ENCODE assay signal across 1 cellular context in the genomic region with DNA sequence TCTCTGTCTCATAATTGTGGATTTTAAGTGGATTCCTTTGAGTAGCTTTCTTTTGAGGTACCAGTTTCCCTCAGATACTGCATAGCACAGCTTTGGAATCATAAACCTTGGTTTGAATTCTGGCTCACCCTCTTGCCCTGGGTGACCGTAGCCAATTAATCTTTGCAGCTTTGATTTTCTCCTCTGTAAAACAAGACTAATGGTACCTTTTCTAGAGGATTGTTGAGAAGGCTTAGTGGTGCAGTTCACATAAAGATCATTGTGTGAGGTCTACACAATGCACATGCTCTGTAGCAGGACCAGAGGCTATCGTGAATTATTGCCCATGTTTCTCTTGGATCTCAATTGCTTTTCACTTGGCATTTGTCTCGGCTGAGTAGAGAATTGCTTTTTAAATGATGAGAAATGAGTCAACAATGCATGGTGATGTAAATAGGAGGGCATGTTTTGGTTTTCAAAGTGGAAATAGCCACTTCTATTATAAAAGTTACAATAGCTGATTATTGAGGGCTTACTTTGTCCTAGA.
A peak's percentile ranks its signal among the peaks of the same experiment; 100 is the strongest.
TF ChIP-seq lines count a peak whose summit lies in the region.

No MANE protein-coding gene starts in this region.

TF ChIP-seq in HCT116, 20 proteins besides CTCF, POLR2A, EP300 and RAD21 (continued from another document):
- TF ChIP-seq, protein P1, sequence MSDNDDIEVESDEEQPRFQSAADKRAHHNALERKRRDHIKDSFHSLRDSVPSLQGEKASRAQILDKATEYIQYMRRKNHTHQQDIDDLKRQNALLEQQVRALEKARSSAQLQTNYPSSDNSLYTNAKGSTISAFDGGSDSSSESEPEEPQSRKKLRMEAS (IDR thresholded peaks at IDR 0.05), result peak; percentile 55
- TF ChIP-seq, protein P2, sequence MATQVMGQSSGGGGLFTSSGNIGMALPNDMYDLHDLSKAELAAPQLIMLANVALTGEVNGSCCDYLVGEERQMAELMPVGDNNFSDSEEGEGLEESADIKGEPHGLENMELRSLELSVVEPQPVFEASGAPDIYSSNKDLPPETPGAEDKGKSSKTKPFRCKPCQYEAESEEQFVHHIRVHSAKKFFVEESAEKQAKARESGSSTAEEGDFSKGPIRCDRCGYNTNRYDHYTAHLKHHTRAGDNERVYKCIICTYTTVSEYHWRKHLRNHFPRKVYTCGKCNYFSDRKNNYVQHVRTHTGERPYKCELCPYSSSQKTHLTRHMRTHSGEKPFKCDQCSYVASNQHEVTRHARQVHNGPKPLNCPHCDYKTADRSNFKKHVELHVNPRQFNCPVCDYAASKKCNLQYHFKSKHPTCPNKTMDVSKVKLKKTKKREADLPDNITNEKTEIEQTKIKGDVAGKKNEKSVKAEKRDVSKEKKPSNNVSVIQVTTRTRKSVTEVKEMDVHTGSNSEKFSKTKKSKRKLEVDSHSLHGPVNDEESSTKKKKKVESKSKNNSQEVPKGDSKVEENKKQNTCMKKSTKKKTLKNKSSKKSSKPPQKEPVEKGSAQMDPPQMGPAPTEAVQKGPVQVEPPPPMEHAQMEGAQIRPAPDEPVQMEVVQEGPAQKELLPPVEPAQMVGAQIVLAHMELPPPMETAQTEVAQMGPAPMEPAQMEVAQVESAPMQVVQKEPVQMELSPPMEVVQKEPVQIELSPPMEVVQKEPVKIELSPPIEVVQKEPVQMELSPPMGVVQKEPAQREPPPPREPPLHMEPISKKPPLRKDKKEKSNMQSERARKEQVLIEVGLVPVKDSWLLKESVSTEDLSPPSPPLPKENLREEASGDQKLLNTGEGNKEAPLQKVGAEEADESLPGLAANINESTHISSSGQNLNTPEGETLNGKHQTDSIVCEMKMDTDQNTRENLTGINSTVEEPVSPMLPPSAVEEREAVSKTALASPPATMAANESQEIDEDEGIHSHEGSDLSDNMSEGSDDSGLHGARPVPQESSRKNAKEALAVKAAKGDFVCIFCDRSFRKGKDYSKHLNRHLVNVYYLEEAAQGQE (IDR thresholded peaks at IDR 0.05; ENCODE audit: low read depth), result no peak
- TF ChIP-seq CEBPB (IDR thresholded peaks at IDR 0.05; ENCODE audit: low read depth), result peak; percentile 58
- peak; percentile 48; the same call in 1 of the 2 replicates for TF ChIP-seq SIN3A (IDR thresholded peaks at IDR 0.05; ENCODE audit: low read depth)
- no peak for TF ChIP-seq EZH2phosphoT487 (IDR thresholded peaks at IDR 0.05; ENCODE audit: borderline replicate concordance)
- 0 out of 2 replicates have a peak, but pooled peaks have one; percentile 16 for TF ChIP-seq SRF (IDR thresholded peaks at IDR 0.05; ENCODE audit: low read depth)
- TF ChIP-seq ELF1 (IDR thresholded peaks at IDR 0.05; ENCODE audit: borderline replicate concordance, low read depth), result no peak
- TF ChIP-seq CBX3 (IDR thresholded peaks at IDR 0.05; ENCODE audit: low read depth), result peak; percentile 54
- peak; percentile 48; the same call in 1 of the 2 replicates for TF ChIP-seq FOSL1 (IDR thresholded peaks at IDR 0.05; ENCODE audit: low read depth)
- TF ChIP-seq ZNF274 (IDR thresholded peaks at IDR 0.05; ENCODE audit: low read depth, low read length), result no peak
- TF ChIP-seq, protein P3, sequence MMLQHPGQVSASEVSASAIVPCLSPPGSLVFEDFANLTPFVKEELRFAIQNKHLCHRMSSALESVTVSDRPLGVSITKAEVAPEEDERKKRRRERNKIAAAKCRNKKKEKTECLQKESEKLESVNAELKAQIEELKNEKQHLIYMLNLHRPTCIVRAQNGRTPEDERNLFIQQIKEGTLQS (IDR thresholded peaks at IDR 0.05), result no peak; the same call in 1 of the 2 replicates
- peak; percentile 57 for TF ChIP-seq JUND (IDR thresholded peaks at IDR 0.05)
- TF ChIP-seq EZH2 (IDR thresholded peaks at IDR 0.05), result no peak
- TF ChIP-seq EGR1 (IDR thresholded peaks at IDR 0.05; ENCODE audit: low read depth), result 0 out of 2 replicates have a peak, but pooled peaks have one; percentile 10
- TF ChIP-seq SP1 (IDR thresholded peaks at IDR 0.05; ENCODE audit: low read depth), result peak; percentile 45; the same call in 1 of the 2 replicates
TF ChIP-seq in HCT116: peak in this region for 9.
